Comparison of ENCODE assay signal across 21 cellular contexts in the genomic region with DNA sequence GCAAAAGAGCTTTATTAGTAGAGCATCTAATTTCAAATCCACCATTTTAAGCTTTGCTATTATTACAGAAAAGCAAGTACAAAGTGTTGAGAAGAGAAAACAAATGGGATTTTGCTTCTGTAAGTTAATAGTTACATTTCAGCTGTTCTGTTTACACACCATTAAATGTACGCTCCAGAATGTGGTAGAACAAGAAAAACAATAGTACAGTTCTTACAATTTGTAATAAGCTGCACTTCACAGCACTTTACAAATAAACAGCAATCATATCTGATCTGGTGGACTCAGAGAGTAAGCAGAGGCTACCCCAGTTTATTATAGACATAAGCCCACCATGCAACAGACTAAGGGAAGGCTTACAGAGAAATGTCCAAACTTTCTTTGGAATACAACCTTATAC.
"Had no signal": no experiment of that assay in that cellular context is flagged by ENCODE, and none has a peak within 500 bp of the region (broad histone marks: within the 10 kb centered on the region; RNA-seq: fewer than 3 reads in every experiment).

No MANE protein-coding gene starts in this region.

- H3K4me3 ChIP-seq: adrenal gland, ascending aorta, esophagus squamous epithelium, gastroesophageal sphincter, heart left ventricle, right atrium auricular region, spleen, testis, uterus had no signal

- H3K27me3 ChIP-seq: adrenal gland, ascending aorta, brain microvascular endothelial cell, esophagus squamous epithelium, gastroesophageal sphincter, heart left ventricle, right atrium auricular region, testis, uterus had no signal

- H3K36me3 ChIP-seq: adrenal gland, ascending aorta, brain microvascular endothelial cell, esophagus squamous epithelium, gastroesophageal sphincter, heart left ventricle, right atrium auricular region, spleen, uterus had no signal

- H3K4me1 ChIP-seq: adrenal gland, ascending aorta, gastroesophageal sphincter, heart left ventricle, right atrium auricular region, spleen, testis, uterus had no signal

- H3K27ac ChIP-seq: adrenal gland, ascending aorta, brain microvascular endothelial cell, esophagus squamous epithelium, gastroesophageal sphincter, heart left ventricle, right atrium auricular region, spleen, testis, uterus had no signal

- ATAC-seq: gastroesophageal sphincter; heart left ventricle; natural killer cell treated with Interleukin-12 subunit alpha and Interleukin-12 subunit beta and Interleukin-15 and Interleukin-18, amount 100 ng/mL, for 72 hours; WTC11 had no signal

- DNase-seq: activated CD4-positive, alpha-beta T cell treated with anti-CD3 and anti-CD28 coated beads, Interleukin-2, amount 50 U/mL, for 4 hours; activated CD8-positive, alpha-beta memory T cell treated with anti-CD3 and anti-CD28 coated beads for 24 hours; activated CD8-positive, alpha-beta memory T cell treated with anti-CD3 and anti-CD28 coated beads, Interleukin-2, amount 50 U/mL, for 4 hours; activated naive CD4-positive, alpha-beta T cell; activated T-cell treated with anti-CD3 and anti-CD28 coated beads, Interleukin-2, amount 50 U/mL, for 24 hours; adrenal gland; brain microvascular endothelial cell; central memory CD4-positive, alpha-beta T cell; effector memory CD4-positive, alpha-beta T cell; esophagus squamous epithelium; heart left ventricle; spleen; stimulated activated CD4-positive, alpha-beta T cell treated with anti-CD3 and anti-CD28 coated beads, Interleukin-4, amount 100 ng/mL, for 1 hour; stimulated activated naive CD4-positive, alpha-beta T cell; testis; uterus had no signal

- H3K9me3 ChIP-seq: adrenal gland, ascending aorta, esophagus squamous epithelium, gastroesophageal sphincter, testis, uterus had no signal
